ENCODE assay signal across 8 cellular contexts in genomic region chr10:119315128-119316001, GRCh38.
DNase-seq lines count a peak whose midpoint lies in the region; ATAC-seq and TF ChIP-seq lines count a peak whose summit lies in the region.

No MANE protein-coding gene starts in this region.

- peak overlapping the region; percentile 40 to 80 for H3K27ac Mint-ChIP-seq in natural killer cell treated with Interleukin-12 subunit alpha and Interleukin-12 subunit beta and Interleukin-15 and Interleukin-18, amount 100 ng/mL, for 72 hours

- TF ChIP-seq CTCF in KMS-11 (conservative IDR thresholded peaks at IDR 0.05; ENCODE audit: low read depth, low read length) (no peak), thyroid gland (IDR thresholded peaks at IDR 0.05) (no peak)

- no peak for TF ChIP-seq POLR2A in thyroid gland (IDR thresholded peaks at IDR 0.05)

- peak overlapping the region; percentile 73 for H3K4me2 ChIP-seq in KMS-11

- H3K36me3 Mint-ChIP-seq in natural killer cell treated with Interleukin-12 subunit alpha and Interleukin-12 subunit beta and Interleukin-15 and Interleukin-18, amount 100 ng/mL, for 72 hours = peaks cover 13% of the 10 kb centered on the region

- H3K27ac ChIP-seq in KMS-11 (peak overlapping the region; percentile 71), thyroid gland (peak overlapping the region; percentile 4 to 90 (median 84))

- peak; percentile 54 for ATAC-seq in GM21723 (IDR thresholded peaks at IDR 0.05; ENCODE audit: unreplicated experiment)
- ATAC-seq in natural killer cell treated with Interleukin-12 subunit alpha and Interleukin-12 subunit beta and Interleukin-15 and Interleukin-18, amount 100 ng/mL, for 72 hours = peak; percentile 71 to 77

- H3K9ac ChIP-seq in KMS-11 = peak overlapping the region; percentile 58; the same call in 1 of the 2 replicates

- peaks cover 54 to 65% of the 10 kb centered on the region in 2 donors for H3K4me1 Mint-ChIP-seq in natural killer cell treated with Interleukin-12 subunit alpha and Interleukin-12 subunit beta and Interleukin-15 and Interleukin-18, amount 100 ng/mL, for 72 hours (ENCODE audit: low read depth in 2 of 2)

- H3K27me3 ChIP-seq in KMS-11 (ENCODE audit: insufficient read depth, low read depth) (no peaks in the 10 kb centered on the region), thyroid gland (no peaks in the 10 kb centered on the region)

- H3K79me2 ChIP-seq in KMS-11 (ENCODE audit: insufficient read depth, low read depth) = no peaks in the 10 kb centered on the region

- H3K4me3 Mint-ChIP-seq in natural killer cell treated with Interleukin-12 subunit alpha and Interleukin-12 subunit beta and Interleukin-15 and Interleukin-18, amount 100 ng/mL, for 72 hours = peak overlapping the region; percentile 53

- intact Hi-C loops in thyroid gland (cut with DNase I) = loop anchor here (5.0 kb wide), 1 partner anchor 108 kb away; the partner anchor contains the start of gene GRK5

- WGBS in thyroid gland, 2 donors = 70 to 73% methylated on average over 15 to 16 of the region's 16 CpGs

- no peak overlapping the region for H2AFZ ChIP-seq in KMS-11 (ENCODE audit: low read depth)

- H3K36me3 ChIP-seq in KMS-11 (ENCODE audit: insufficient read depth) = no peaks in the 10 kb centered on the region
- H3K36me3 ChIP-seq in thyroid gland = no peaks in the 10 kb centered on the region

- no peaks in the 10 kb centered on the region for H4K20me1 ChIP-seq in KMS-11 (ENCODE audit: insufficient read depth)

- H3K4me3 ChIP-seq in KMS-11 (IDR thresholded peaks at IDR 0.05; ENCODE audit: insufficient read depth, low read depth, low read length) = no peak overlapping the region
- H3K4me3 ChIP-seq in thyroid gland (replicated peaks in 1 of 3) = no peak overlapping the region

- H3K4me1 ChIP-seq in KMS-11 (ENCODE audit: low read depth, poor library complexity, severe bottlenecking) (peaks cover 45% of the 10 kb centered on the region), thyroid gland (peaks cover 51 to 78% of the 10 kb centered on the region in 2 donors)

- H3K9me3 Mint-ChIP-seq in natural killer cell treated with Interleukin-12 subunit alpha and Interleukin-12 subunit beta and Interleukin-15 and Interleukin-18, amount 100 ng/mL, for 72 hours = peaks cover 6% of the 10 kb centered on the region

- no peaks in the 10 kb centered on the region for H3K9me3 ChIP-seq in thyroid gland

- DNase-seq in EH (ENCODE audit: low read depth) = peak; percentile 93
- peak; percentile 88 for DNase-seq in activated CD4-positive, alpha-beta T cell treated with anti-CD3 and anti-CD28 coated beads for 48 hours
- DNase-seq in dermis blood vessel endothelial cell = peak; percentile 82
- peak; percentile 80 for DNase-seq in natural killer cell treated with Interleukin-12 subunit alpha and Interleukin-12 subunit beta and Interleukin-15 and Interleukin-18, amount 100 ng/mL, for 72 hours (ENCODE audit: low spot score)
- peak; percentile 42 to 43 for DNase-seq in thyroid gland
- DNase-seq in DMS114 treated with DMSO at 0.1 percent for 48 hours (lab: John Stamatoyannopoulos, UW; ENCODE audit: unreplicated experiment) = no peak

- H3K27me3 Mint-ChIP-seq in natural killer cell treated with Interleukin-12 subunit alpha and Interleukin-12 subunit beta and Interleukin-15 and Interleukin-18, amount 100 ng/mL, for 72 hours = peaks cover 16 to 29% of the 10 kb centered on the region in 2 donors
